ENCODE assay signal across 8 cellular contexts in genomic region chr10:60944159-60944909, GRCh38. TPM values are rescaled to one million over a fixed set of nuclear protein-coding genes. Genes with fewer than 3 reads are reported as not detected.
A peak's percentile ranks its signal among the peaks of the same experiment; 100 is the strongest.
DNase-seq lines count a peak whose midpoint lies in the region; ATAC-seq, FAIRE-seq and TF ChIP-seq lines count a peak whose summit lies in the region.

A gene with protein sequence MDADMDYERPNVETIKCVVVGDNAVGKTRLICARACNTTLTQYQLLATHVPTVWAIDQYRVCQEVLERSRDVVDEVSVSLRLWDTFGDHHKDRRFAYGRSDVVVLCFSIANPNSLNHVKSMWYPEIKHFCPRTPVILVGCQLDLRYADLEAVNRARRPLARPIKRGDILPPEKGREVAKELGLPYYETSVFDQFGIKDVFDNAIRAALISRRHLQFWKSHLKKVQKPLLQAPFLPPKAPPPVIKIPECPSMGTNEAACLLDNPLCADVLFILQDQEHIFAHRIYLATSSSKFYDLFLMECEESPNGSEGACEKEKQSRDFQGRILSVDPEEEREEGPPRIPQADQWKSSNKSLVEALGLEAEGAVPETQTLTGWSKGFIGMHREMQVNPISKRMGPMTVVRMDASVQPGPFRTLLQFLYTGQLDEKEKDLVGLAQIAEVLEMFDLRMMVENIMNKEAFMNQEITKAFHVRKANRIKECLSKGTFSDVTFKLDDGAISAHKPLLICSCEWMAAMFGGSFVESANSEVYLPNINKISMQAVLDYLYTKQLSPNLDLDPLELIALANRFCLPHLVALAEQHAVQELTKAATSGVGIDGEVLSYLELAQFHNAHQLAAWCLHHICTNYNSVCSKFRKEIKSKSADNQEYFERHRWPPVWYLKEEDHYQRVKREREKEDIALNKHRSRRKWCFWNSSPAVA (minus strand): TSS chr10:60944185. CDS start chr10:60911542, 32,643 bp downstream.

- SMC1A ChIA-PET in GM12878 (lab: Charles Lee; ENCODE audit: uncharacterized antibody, unreplicated experiment) = no interaction called here

- H3K79me2 ChIP-seq in PC-9 (ENCODE audit: low read depth) = 0 out of 2 replicates have a peak, but pooled peaks cover 3% of the 10 kb centered on the region
- no peaks in the 10 kb centered on the region for H3K79me2 ChIP-seq in GM12878 (ENCODE audit: control insufficient read depth, insufficient read depth, low read length)

- H3F3A ChIP-seq in PC-9 (ENCODE audit: insufficient read depth, low read depth) = no peaks in the 10 kb centered on the region

- no peak within 1 kb of the TSS for H3K9ac ChIP-seq in GM12878 (ENCODE audit: control insufficient read depth, insufficient read depth, low read length)

- no peak for TF ChIP-seq CTCF in PC-9 (conservative IDR thresholded peaks at IDR 0.05)
- no peak for TF ChIP-seq CTCF in GM12878 (IDR thresholded peaks at IDR 0.05 in 2 of 3, conservative IDR thresholded peaks at IDR 0.05 in 1 of 3; ENCODE audit: control insufficient read depth in 2 of 3, extremely low read depth in 1 of 3, insufficient read depth in 1 of 3, low read depth in 3 of 3, low read length in 3 of 3)
- TF ChIP-seq CTCF in right atrium auricular region (IDR thresholded peaks at IDR 0.05) = no peak
- no peak for TF ChIP-seq CTCF in pancreas (IDR thresholded peaks at IDR 0.05)

- FAIRE-seq in GM12878 (lab: Jason Lieb, UNC) = no peak
- FAIRE-seq in pancreas (lab: Jason Lieb, UNC) = no peak

- TF ChIP-seq RAD21 in GM12878 (IDR thresholded peaks at IDR 0.05; ENCODE audit: insufficient read depth, low read depth, low read length) = no peak

- H3K27ac ChIP-seq in PC-9 = peak within 1 kb of the TSS; percentile 73
- H3K27ac ChIP-seq in GM12878 (ENCODE audit: control insufficient read depth, insufficient read depth) = no peak within 1 kb of the TSS
- H3K27ac ChIP-seq in right atrium auricular region = peak within 1 kb of the TSS; percentile 98 to 99
- H3K27ac ChIP-seq in pancreas = peak within 1 kb of the TSS; percentile 92 to 99 (median 96)

- peak within 1 kb of the TSS; percentile 95 for H3K4me2 ChIP-seq in PC-9
- H3K4me2 ChIP-seq in GM12878 (ENCODE audit: control insufficient read depth, insufficient read depth) = peak within 1 kb of the TSS; percentile 73

- DNase-seq in CD1c-positive myeloid dendritic cell (ENCODE audit: extremely low spot score) (peak; percentile 66), PC-9 (peak; percentile 62 to 77), GM12878 (ENCODE audit: low read depth, low spot score) (no peak), right atrium auricular region (ENCODE audit: low spot score) (peak; percentile 87), pancreas (peak; percentile 79 to 90 (median 84))

- POLR2A ChIA-PET in PC-9 (lab: Charles Lee; ENCODE audit: unreplicated experiment) (no interaction called here), GM12878 (lab: Charles Lee) (no interaction called here)

- H3K4me1 ChIP-seq in PC-9 (replicated peaks; ENCODE audit: insufficient read depth) (peaks cover 12% of the 10 kb centered on the region), GM12878 (ENCODE audit: control insufficient read depth, insufficient read depth, low read length) (peaks cover 7% of the 10 kb centered on the region; the same call in 1 of the 2 replicates), right atrium auricular region (peaks cover 0 to 36% of the 10 kb centered on the region in 2 donors), pancreas (peaks cover 0 to 13% (median 0%) of the 10 kb centered on the region in 3 donors)

- H4K20me1 ChIP-seq in PC-9 (ENCODE audit: insufficient read depth) = no peaks in the 10 kb centered on the region
- no peaks in the 10 kb centered on the region for H4K20me1 ChIP-seq in GM12878 (ENCODE audit: control insufficient read depth, insufficient read depth)

- no peak for TF ChIP-seq EP300 in GM12878 (IDR thresholded peaks at IDR 0.05; ENCODE audit: borderline replicate concordance in 1 of 2, control insufficient read depth in 1 of 2, low read depth in 2 of 2, low read length in 2 of 2)

- intact Hi-C loops in PC-9 (cut with micrococcal nuclease; ENCODE audit: unreplicated experiment) (loop anchor here (1.0 kb wide), 2 partner anchors 12 to 19 kb away; no protein-coding TSS in a partner anchor), GM12878 (cut with micrococcal nuclease; ENCODE audit: unreplicated experiment) (no loop called here), pancreas (cut with DNase I) (no loop called here)

- no peaks in the 10 kb centered on the region for H3K9me2 ChIP-seq in PC-9 (ENCODE audit: insufficient read depth)

- H3K36me3 ChIP-seq in PC-9 (ENCODE audit: low read depth) (no peaks in the 10 kb centered on the region), GM12878 (ENCODE audit: control insufficient read depth in 2 of 2, insufficient read depth in 2 of 2, low read length in 1 of 2) (no peaks in the 10 kb centered on the region), right atrium auricular region (no peaks in the 10 kb centered on the region), pancreas (no peaks in the 10 kb centered on the region)

- ATAC-seq in GM19023 (IDR thresholded peaks at IDR 0.05; ENCODE audit: unreplicated experiment) = peak; percentile 6
- ATAC-seq in HG03469 (IDR thresholded peaks at IDR 0.05; ENCODE audit: unreplicated experiment) = peak; percentile 46
- peak; percentile 63 for ATAC-seq in GM12878
- ATAC-seq in pancreas = peak; percentile 84 to 90 (median 88)
- no peak for ATAC-seq in GM18867 (IDR thresholded peaks at IDR 0.05; ENCODE audit: unreplicated experiment)

- H2AFZ ChIP-seq in PC-9 (peak within 1 kb of the TSS; percentile 99), GM12878 (ENCODE audit: control insufficient read depth, low read depth, low read length) (no peak within 1 kb of the TSS)

- H3K9me3 ChIP-seq in PC-9 (ENCODE audit: insufficient read depth, low read depth) (no peaks in the 10 kb centered on the region), GM12878 (replicated peaks; ENCODE audit: control insufficient read depth, insufficient read depth, low read length) (no peaks in the 10 kb centered on the region), right atrium auricular region (no peaks in the 10 kb centered on the region), pancreas (no peaks in the 10 kb centered on the region)

- H3K4me3 ChIP-seq in PC-9 (peak within 1 kb of the TSS; percentile 95), GM12878 (peak within 1 kb of the TSS; percentile 63), right atrium auricular region (peak within 1 kb of the TSS; percentile 59 to 91), pancreas (peak within 1 kb of the TSS; percentile 47 to 88 (median 76))

- TSS peak; percentile 85 for BruUV-seq in PC-9 (replicated peaks; lab: Mats Ljungman, UMichigan)
- no TSS peak for BruUV-seq in GM12878 (replicated peaks; lab: Mats Ljungman, UMichigan)

- no peak for TF ChIP-seq POLR2A in GM12878 (IDR thresholded peaks at IDR 0.05; ENCODE audit: low read depth, low read length)

- in situ Hi-C loops in GM12878 (cut with MboI) = no loop called here

- H3K27me3 ChIP-seq in PC-9 (ENCODE audit: insufficient read depth, low read depth) = no peaks in the 10 kb centered on the region
- H3K27me3 ChIP-seq in GM12878 (replicated peaks in 1 of 2; ENCODE audit: control insufficient read depth in 2 of 2, insufficient read depth in 2 of 2, low read length in 1 of 2) = peaks cover 2 to 23% of the 10 kb centered on the region in 2 experiments
- H3K27me3 ChIP-seq in right atrium auricular region = no peaks in the 10 kb centered on the region
- H3K27me3 ChIP-seq in pancreas = no peaks in the 10 kb centered on the region

- WGBS in GM12878 (ENCODE audit: insufficient coverage, insufficient replicate concordance, low lambda C conversion rate, missing lambda C conversion rate) = 7% methylated on average over 37 of the region's 60 CpGs
- 0 to 1% methylated on average over 45 to 60 of the region's 60 CpGs for WGBS in pancreas, 2 donors

- CTCF ChIA-PET in PC-9 (lab: Charles Lee) (interaction anchor here (1.0 kb wide), 1 partner anchor 20 kb away, joined by 3 read pairs; no protein-coding TSS in a partner anchor), GM12878 (lab: Yijun Ruan, JAX) (no interaction called here)

- RAD21 ChIA-PET in GM12878 (lab: Charles Lee; ENCODE audit: unreplicated experiment) = no interaction called here

TF ChIP-seq in GM12878, 131 proteins besides CTCF, POLR2A, EP300 and RAD21 (continues in another document):
- TF ChIP-seq IKZF1 (conservative IDR thresholded peaks at IDR 0.05) = 0 out of 2 replicates have a peak, but pooled peaks have one; percentile 16

RNA-seq across cellular contexts. Expression of the gene that starts here (rescaled TPM):
- 5.2 and 7.8 TPM in 2 replicates for total RNA-seq in PC-9 (2021)
- 0.08 TPM in 1 of 2 replicates, not detected in the other for total RNA-seq in GM12878 (2013; cell fraction: nucleolus; rRNA removed)
- total RNA-seq in GM12878 (2014; rRNA removed) = not detected in 2 replicates
- not detected in 2 replicates for total RNA-seq in GM12878 (2014; rRNA removed; fragmentation: Illumina TruSeq; extraction: Trizol)
- 0.21 TPM in 1 of 2 replicates, not detected in the other for total RNA-seq in GM12878 (2021)
- not detected for polyA plus RNA-seq in GM12878 (2011; ENCODE audit: low read depth)
- 0.01 TPM in 1 of 2 replicates, not detected in the other for polyA plus RNA-seq in GM12878 (2011; rRNA removed)
- polyA plus RNA-seq in GM12878 (2011; cell fraction: cytosol; rRNA removed) = 0.01 and 0.02 TPM in 2 replicates
- polyA plus RNA-seq in GM12878 (2011; cell fraction: nucleus; rRNA removed) = 0.04 TPM in 1 of 2 replicates, not detected in the other
- not detected in 2 replicates for polyA plus RNA-seq in GM12878 (2012)
- not detected in 2 replicates for polyA plus RNA-seq in GM12878 (2014; fragmentation: Illumina TruSeq; extraction: Trizol)
- not detected for polyA plus RNA-seq in GM12878 (2014; fragmentation: Nextera tagmentation; extraction: Ambion mirVana)
- polyA plus RNA-seq in GM12878 (2014; rRNA removed) = not detected in 2 replicates
- not detected for polyA plus RNA-seq in GM12878 (2016; fragmentation: Nextera tagmentation; extraction: Ambion mirVana)
- 0.07 TPM in 1 of 2 replicates, not detected in the other for polyA minus RNA-seq in GM12878 (2011; rRNA and poly(A)+ RNA removed)
- polyA minus RNA-seq in GM12878 (2011; cell fraction: cytosol; rRNA and poly(A)+ RNA removed) = 0.27 and 0.42 TPM in 2 replicates
- polyA minus RNA-seq in GM12878 (2011; cell fraction: nucleus; rRNA and poly(A)+ RNA removed) = 0.10 and 0.12 TPM in 2 replicates
- total RNA-seq in right atrium auricular region = 10 to 100 TPM; 13.2 to 16.8 TPM
- 10 to 100 TPM in 1 of 6 donors, 1 to 10 TPM in 5; 5.2 to 11.3 (median 7.6) TPM for total RNA-seq in pancreas
- 1 to 10 TPM; 4.0 to 8.1 TPM for polyA plus RNA-seq in pancreas

Comparison
In these comparisons a context has a peak if more than half of its experiments do, and no peak if none do; other contexts are left out.
1. RNA of the gene that starts here (polyA plus RNA-seq): 4.0 to 8.1 TPM in pancreas; 0.01 to 0.04 TPM in GM12878; every median in the first group is over 4 times any median in the second.
2. Peak in ATAC-seq, H3K4me3 ChIP-seq and H3K4me2 ChIP-seq in GM12878; RNA of the gene not detected or under 1 TPM.
3. Peak in every context shown above with its lines, with median percentiles within 50 percentile points of each other: H3K4me3 ChIP-seq.